19 cellular contexts compared by ENCODE assay signal in genomic region chr4:13911256-13911655, GRCh38.
DNase-seq lines count a peak whose midpoint lies in the region; ATAC-seq and TF ChIP-seq lines count a peak whose summit lies in the region.
"Had no signal": no experiment of that assay in that cellular context is flagged by ENCODE, and none has a peak within 500 bp of the region (broad histone marks: within the 10 kb centered on the region; RNA-seq: fewer than 3 reads in every experiment).

No MANE protein-coding gene starts in this region.

- no peaks in the 10 kb centered on the region for H3K36me3 Mint-ChIP-seq in osteocyte (ENCODE audit: unreplicated experiment)
- H3K36me3 Mint-ChIP-seq: CD4-positive, CD25-positive, alpha-beta regulatory T cell; CD8-positive, alpha-beta T cell had no signal

- peaks cover 9% of the 10 kb centered on the region for H3K36me3 ChIP-seq in ACC112 (ENCODE audit: insufficient read depth, low read length)
- H3K36me3 ChIP-seq: BLaER1 had no signal

- peak overlapping the region; percentile 27 for H3K27ac Mint-ChIP-seq in osteocyte (ENCODE audit: unreplicated experiment)
- H3K27ac Mint-ChIP-seq: B cell; CD4-positive, CD25-positive, alpha-beta regulatory T cell; CD8-positive, alpha-beta T cell; GM23338; H9 had no signal

- intact Hi-C loops in sciatic nerve (cut with DNase I): no loop called here

- peaks cover 63% of the 10 kb centered on the region for H3K4me1 Mint-ChIP-seq in osteocyte (ENCODE audit: unreplicated experiment)
- H3K4me1 Mint-ChIP-seq: B cell; CD4-positive, CD25-positive, alpha-beta regulatory T cell; GM23338 had no signal

- H3K4me1 ChIP-seq in ACC112 (ENCODE audit: control insufficient read depth, insufficient read depth, low read length, unreplicated experiment): peaks cover 46% of the 10 kb centered on the region
- H3K4me1 ChIP-seq: BLaER1 had no signal

- no peaks in the 10 kb centered on the region for H3K27me3 Mint-ChIP-seq in osteocyte (ENCODE audit: unreplicated experiment)
- H3K27me3 Mint-ChIP-seq: B cell; CD4-positive, CD25-positive, alpha-beta regulatory T cell had no signal

- H3K4me3 ChIP-seq in ACC112 (ENCODE audit: low read depth, low read length): no peak overlapping the region
- H3K4me3 ChIP-seq: BLaER1, GM23338 had no signal

- no peak overlapping the region for H2AFZ ChIP-seq in ACC112 (ENCODE audit: low read length, unreplicated experiment)
- H2AFZ ChIP-seq: GM23338 had no signal

- peak; percentile 15 for DNase-seq in kidney tubule cell (ENCODE audit: low spot score)
- no peak for DNase-seq in osteocyte (ENCODE audit: extremely low spot score, unreplicated experiment)
- no peak for DNase-seq in substantia nigra (lab: John Stamatoyannopoulos, UW)
- DNase-seq in sciatic nerve (ENCODE audit: low spot score): no peak
- no peak for DNase-seq in germinal center (ENCODE audit: low spot score)
- DNase-seq: 8988T; Caco-2; CD4-positive, CD25-positive, alpha-beta regulatory T cell; CD8-positive, alpha-beta T cell; DMS53; DMS79 treated with DMSO at 0.1 percent for 48 hours; GF-D8; H9 had no signal

- no peaks in the 10 kb centered on the region for H3K79me2 ChIP-seq in ACC112 (ENCODE audit: control insufficient read depth, insufficient read depth, low read length, unreplicated experiment)

- H3K27me3 ChIP-seq in ACC112 (ENCODE audit: insufficient read depth, low read length): no peaks in the 10 kb centered on the region
- H3K27me3 ChIP-seq: BLaER1 had no signal

- peak overlapping the region; percentile 87; the same call in 1 of the 2 replicates for H3K27ac ChIP-seq in ACC112 (ENCODE audit: low read depth, low read length)
- H3K27ac ChIP-seq in substantia nigra (ENCODE audit: low read depth, low read length, poor library complexity, severe bottlenecking): no peak overlapping the region
- H3K27ac ChIP-seq: BLaER1, C4-2B had no signal

- no peaks in the 10 kb centered on the region for H3K9me3 Mint-ChIP-seq in osteocyte (ENCODE audit: unreplicated experiment)
- H3K9me3 Mint-ChIP-seq: CD8-positive, alpha-beta T cell; GM23338; H9 had no signal

- ATAC-seq in sciatic nerve: no peak
- ATAC-seq: CD8-positive, alpha-beta T cell; GM23338; HCT116 had no signal

- H3K4me3 Mint-ChIP-seq in osteocyte (ENCODE audit: unreplicated experiment): no peak overlapping the region
- H3K4me3 Mint-ChIP-seq: B cell; CD4-positive, CD25-positive, alpha-beta regulatory T cell; CD8-positive, alpha-beta T cell; GM23338; H9 had no signal

- no peak for TF ChIP-seq CTCF in osteocyte (IDR thresholded peaks at IDR 0.05)
